8 cellular contexts compared by ENCODE assay signal in the genomic region with DNA sequence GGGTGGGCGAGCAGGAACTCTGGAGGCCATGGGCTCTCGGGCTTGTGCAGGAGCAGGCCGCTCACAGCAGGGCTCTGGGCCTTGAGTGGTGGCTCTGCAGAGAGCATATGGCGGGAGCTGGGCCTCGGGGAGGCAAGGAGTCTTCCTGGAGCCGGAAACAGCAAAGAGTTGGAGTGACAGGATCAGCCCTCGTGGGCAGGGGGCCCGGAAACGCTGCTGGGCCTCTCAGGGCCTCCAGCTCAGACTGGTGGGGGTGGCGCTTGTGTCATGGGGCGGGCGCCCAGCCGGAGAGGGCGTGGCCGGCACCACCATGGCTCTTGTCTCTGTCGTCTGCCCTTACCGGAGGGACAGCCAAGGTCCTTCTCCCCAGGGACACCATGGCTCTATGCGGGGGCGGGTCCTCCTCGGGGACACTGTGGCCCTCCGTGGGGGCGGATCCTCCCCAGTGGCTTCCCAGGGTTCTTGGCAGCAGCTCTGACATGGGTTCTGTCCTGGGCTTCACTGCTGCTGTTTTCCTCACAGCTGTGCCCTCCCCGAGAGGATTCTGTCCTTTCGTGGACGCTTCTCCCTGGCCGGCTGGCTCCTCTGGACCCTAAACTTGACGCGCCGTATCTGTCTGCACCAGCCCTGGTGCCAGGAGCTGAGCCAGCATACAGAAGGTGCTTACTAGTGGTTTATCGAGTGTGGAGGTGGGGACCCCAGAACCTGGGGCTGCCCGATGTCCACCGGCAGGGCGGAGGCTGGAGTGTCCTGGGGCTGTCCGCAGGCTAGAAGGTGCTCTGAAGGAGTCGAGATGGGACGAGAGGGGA. TPM values are rescaled to one million over a fixed set of nuclear protein-coding genes. Genes with fewer than 3 reads are reported as not detected.
DNase-seq lines count a peak whose midpoint lies in the region; ATAC-seq and TF ChIP-seq lines count a peak whose summit lies in the region.

No MANE protein-coding gene starts in this region.

- intact Hi-C loops in prostate gland (cut with DNase I), result no loop called here

- WGBS in gastroesophageal sphincter (ENCODE audit: low coverage in 1 of 2), 2 donors, result no CpG with 5 or more reads among the region's 36 CpGs
- 23% methylated on average over 36 of the region's 36 CpGs for WGBS in prostate gland

- no peaks in the 10 kb centered on the region for H3K27me3 ChIP-seq in gastroesophageal sphincter
- H3K27me3 ChIP-seq in prostate gland (replicated peaks; ENCODE audit: insufficient read depth), result no peaks in the 10 kb centered on the region

- TF ChIP-seq POLR2A in gastroesophageal sphincter (IDR thresholded peaks at IDR 0.05) (no peak), prostate gland (IDR thresholded peaks at IDR 0.05) (no peak)

- peak; percentile 52 for DNase-seq in NCI-H2227 treated with DMSO at 0.1 percent for 48 hours (lab: John Stamatoyannopoulos, UW)
- peak; percentile 42 for DNase-seq in activated effector memory CD4-positive, alpha-beta T cell treated with Interleukin-2 at 50 U/mL for 16 hours
- DNase-seq in prostate gland (ENCODE audit: low spot score), result peak; percentile 74
- peak; percentile 76 for DNase-seq in ureter (ENCODE audit: low spot score)
- no peak for DNase-seq in NOMO-1 treated with DMSO at 0.1 percent for 48 hours (lab: John Stamatoyannopoulos, UW; ENCODE audit: unreplicated experiment)

- H3K9me3 ChIP-seq in gastroesophageal sphincter (no peaks in the 10 kb centered on the region), prostate gland (no peaks in the 10 kb centered on the region)

- peak overlapping the region in 3 of 4 donors; percentile 47 to 61 (median 60) for H3K27ac ChIP-seq in gastroesophageal sphincter
- H3K27ac ChIP-seq in prostate gland, result peak overlapping the region; percentile 36 to 42

- TF ChIP-seq CTCF in gastroesophageal sphincter (IDR thresholded peaks at IDR 0.05), result no peak
- TF ChIP-seq CTCF in prostate gland (IDR thresholded peaks at IDR 0.05), result no peak

- no peak for TF ChIP-seq EP300 in gastroesophageal sphincter (IDR thresholded peaks at IDR 0.05)

- peak; percentile 75 for ATAC-seq in GM18868 (IDR thresholded peaks at IDR 0.05; ENCODE audit: unreplicated experiment)
- peak; percentile 80 for ATAC-seq in gastroesophageal sphincter
- ATAC-seq in HG03280 (IDR thresholded peaks at IDR 0.05; ENCODE audit: unreplicated experiment), result no peak

- H3K4me1 ChIP-seq in gastroesophageal sphincter (peaks cover 0 to 64% (median 45%) of the 10 kb centered on the region in 3 donors), prostate gland (replicated peaks) (peaks cover 34% of the 10 kb centered on the region)

- H3K4me3 ChIP-seq in gastroesophageal sphincter (peak overlapping the region in 1 of 2 donors; percentile 28), prostate gland (peak overlapping the region in 1 of 2 donors; percentile 2)

- peaks cover 0 to 42% of the 10 kb centered on the region in 2 donors for H3K36me3 ChIP-seq in gastroesophageal sphincter
- H3K36me3 ChIP-seq in prostate gland, result no peaks in the 10 kb centered on the region

RNA-seq across cellular contexts. Expression of a gene that starts 17.0 kb away (rescaled TPM):
- total RNA-seq in gastroesophageal sphincter, result 10 to 100 TPM in 2 of 4 donors, 1 to 10 TPM in 2; 8.5 to 24.7 (median 15.5) TPM
- total RNA-seq in prostate gland, result 10 to 100 TPM; 34.2 to 69.2 TPM
- total RNA-seq in ureter, result 68.7 TPM
